In the genomic region with DNA sequence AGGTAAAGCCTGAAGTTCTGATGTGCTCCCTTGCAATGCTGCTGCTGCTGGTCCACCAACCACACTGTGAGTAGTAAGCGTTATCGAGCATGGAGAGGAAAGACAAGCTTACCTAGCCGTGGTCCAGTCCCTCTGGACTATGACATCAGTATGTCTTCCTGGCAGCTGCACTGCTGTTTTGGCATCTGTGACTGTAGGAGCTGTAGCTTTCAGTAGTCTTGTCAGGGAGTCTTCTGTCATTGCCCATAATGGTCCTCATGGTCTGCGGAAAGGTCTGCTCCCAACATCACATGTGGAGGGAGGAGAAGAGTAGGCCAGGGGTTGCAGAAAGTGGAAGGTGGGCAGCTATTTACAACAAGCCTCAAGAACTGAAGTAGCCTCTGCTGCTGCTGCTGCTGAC, we compare ENCODE assay signal across 15 cellular contexts. TPM values are rescaled to one million over a fixed set of nuclear protein-coding genes. Genes with fewer than 3 reads are reported as not detected.
DNase-seq lines count a peak whose midpoint lies in the region; TF ChIP-seq lines count a peak whose summit lies in the region.
"Had no signal": no experiment of that assay in that cellular context is flagged by ENCODE, and none has a peak within 500 bp of the region (broad histone marks: within the 10 kb centered on the region; RNA-seq: fewer than 3 reads in every experiment).

No MANE protein-coding gene starts in this region.

- no peaks in the 10 kb centered on the region for H3K27me3 Mint-ChIP-seq in activated T-helper 1 cell treated with anti-CD3 and anti-CD28 coated beads, Interleukin-12 subunit alpha, Interleukin-12 subunit beta, Interleukin-2, Interleukin-4 antibody, amounts not matched to agents 30 ng/mL and 10 ng/mL and 1 ng/mL, durations not matched to agents 14 hours and 24 hours and 36 hours (ENCODE audit: insufficient read depth)
- H3K27me3 Mint-ChIP-seq in osteocyte (ENCODE audit: unreplicated experiment) (no peaks in the 10 kb centered on the region), endodermal cell (ENCODE audit: insufficient read depth) (no peaks in the 10 kb centered on the region)

- no peak overlapping the region for H3K27ac ChIP-seq in HEK293 (ENCODE audit: extremely low read depth, low read depth, low read length)
- H3K27ac ChIP-seq in tibial artery, result peak overlapping the region; percentile 57 to 78
- H3K27ac ChIP-seq in endodermal cell (ENCODE audit: low read depth, low read length), result no peak overlapping the region
- H3K27ac ChIP-seq: PC-9, SJSA1 had no signal

- no peaks in the 10 kb centered on the region for H3K9me3 ChIP-seq in HEK293 (ENCODE audit: control insufficient read depth, insufficient read depth, low read depth, low read length)
- no peaks in the 10 kb centered on the region for H3K9me3 ChIP-seq in tibial artery
- H3K9me3 ChIP-seq in endodermal cell (ENCODE audit: control insufficient read depth, low read length), result no peaks in the 10 kb centered on the region
- H3K9me3 ChIP-seq: Caco-2, HAP-1, SJSA1 had no signal

- H3K27ac Mint-ChIP-seq in activated T-helper 1 cell treated with anti-CD3 and anti-CD28 coated beads, Interleukin-12 subunit alpha, Interleukin-12 subunit beta, Interleukin-2, Interleukin-4 antibody, amounts not matched to agents 30 ng/mL and 10 ng/mL and 1 ng/mL, durations not matched to agents 14 hours and 24 hours and 36 hours, result peak overlapping the region; percentile 42
- H3K27ac Mint-ChIP-seq in osteocyte (ENCODE audit: unreplicated experiment) (no peak overlapping the region), endodermal cell (no peak overlapping the region)

- H3K4me3 ChIP-seq in HEK293 (ENCODE audit: low read depth, low read length) (no peak overlapping the region), tibial artery (no peak overlapping the region), endodermal cell (ENCODE audit: low read length) (no peak overlapping the region)
- H3K4me3 ChIP-seq: HAP-1, PC-9, SJSA1 had no signal

- POLR2A ChIA-PET in HEK293 (lab: Yijun Ruan, JAX), result interaction anchor here (1.3 kb wide), 1 partner anchor 28 kb away, joined by 3 read pairs; the partner anchor contains the start of genes TBC1D22B and TMEM217

- TF ChIP-seq CTCF in HEK293 (tag by site-specific recombination; IDR thresholded peaks at IDR 0.05) (no peak), osteocyte (IDR thresholded peaks at IDR 0.05) (no peak), tibial artery (IDR thresholded peaks at IDR 0.05) (no peak), endodermal cell (conservative IDR thresholded peaks at IDR 0.05) (no peak)

- intact Hi-C loops in activated T-helper 1 cell treated with anti-CD3 and anti-CD28 coated beads, Interleukin-12 subunit alpha, Interleukin-12 subunit beta, Interleukin-2, Interleukin-4 antibody, amounts not matched to agents 30 ng/mL and 10 ng/mL and 1 ng/mL, durations not matched to agents 14 hours and 24 hours and 36 hours (cut with micrococcal nuclease), result no loop called here
- intact Hi-C loops in tibial artery (cut with DNase I; ENCODE audit: low total_unique reads), result no loop called here

- no peaks in the 10 kb centered on the region for H3K27me3 ChIP-seq in tibial artery
- H3K27me3 ChIP-seq in endodermal cell (ENCODE audit: control insufficient read depth, insufficient read depth, low read length, poor library complexity, severe bottlenecking), result no peaks in the 10 kb centered on the region
- H3K27me3 ChIP-seq: SJSA1 had no signal

- 97 to 100% methylated on average over 4 of the region's 4 CpGs for WGBS in endodermal cell (ENCODE audit: insufficient coverage in 1 of 2, insufficient read length in 1 of 2), 2 experiments

- no peak for DNase-seq in activated T-helper 1 cell treated with anti-CD3 and anti-CD28 coated beads, Interleukin-12 subunit alpha, Interleukin-12 subunit beta, Interleukin-2, Interleukin-4 antibody, amounts not matched to agents 30 ng/mL and 10 ng/mL and 1 ng/mL, durations not matched to agents 14 hours and 24 hours and 36 hours (ENCODE audit: low spot score)
- DNase-seq in osteocyte (ENCODE audit: extremely low spot score, unreplicated experiment) (peak; percentile 64), tibial artery (no peak), endodermal cell (no peak), NCI-H2227 (lab: John Stamatoyannopoulos, UW; ENCODE audit: unreplicated experiment) (no peak), NCI-H524 treated with DMSO at 0.1 percent for 48 hours (lab: John Stamatoyannopoulos, UW) (no peak)
- DNase-seq: Caco-2, KBM-7, NCI-H1436, NCI-H2029, NCI-H510A treated with DMSO at 0.1 percent for 48 hours had no signal

- H3K4me3 Mint-ChIP-seq in activated T-helper 1 cell treated with anti-CD3 and anti-CD28 coated beads, Interleukin-12 subunit alpha, Interleukin-12 subunit beta, Interleukin-2, Interleukin-4 antibody, amounts not matched to agents 30 ng/mL and 10 ng/mL and 1 ng/mL, durations not matched to agents 14 hours and 24 hours and 36 hours, result no peak overlapping the region
- H3K4me3 Mint-ChIP-seq in osteocyte (ENCODE audit: unreplicated experiment) (no peak overlapping the region), endodermal cell (no peak overlapping the region)

- peaks cover 60% of the 10 kb centered on the region for H3K4me1 Mint-ChIP-seq in activated T-helper 1 cell treated with anti-CD3 and anti-CD28 coated beads, Interleukin-12 subunit alpha, Interleukin-12 subunit beta, Interleukin-2, Interleukin-4 antibody, amounts not matched to agents 30 ng/mL and 10 ng/mL and 1 ng/mL, durations not matched to agents 14 hours and 24 hours and 36 hours (ENCODE audit: low read depth)
- H3K4me1 Mint-ChIP-seq in osteocyte (ENCODE audit: unreplicated experiment), result peaks cover 22% of the 10 kb centered on the region
- no peaks in the 10 kb centered on the region for H3K4me1 Mint-ChIP-seq in endodermal cell

- no peaks in the 10 kb centered on the region for H3K9me3 Mint-ChIP-seq in activated T-helper 1 cell treated with anti-CD3 and anti-CD28 coated beads, Interleukin-12 subunit alpha, Interleukin-12 subunit beta, Interleukin-2, Interleukin-4 antibody, amounts not matched to agents 30 ng/mL and 10 ng/mL and 1 ng/mL, durations not matched to agents 14 hours and 24 hours and 36 hours
- H3K9me3 Mint-ChIP-seq in osteocyte (ENCODE audit: unreplicated experiment) (no peaks in the 10 kb centered on the region), endodermal cell (no peaks in the 10 kb centered on the region)

- CTCF ChIA-PET in HEK293 (lab: Yijun Ruan, JAX), result interaction anchor here (0.7 to 1.0 kb wide), 3 partner anchors 19 to 399 kb away, joined by 3 to 4 read pairs (median 3); partner anchors contain the start of gene C6orf89

- peaks cover 56% of the 10 kb centered on the region for H3K36me3 Mint-ChIP-seq in activated T-helper 1 cell treated with anti-CD3 and anti-CD28 coated beads, Interleukin-12 subunit alpha, Interleukin-12 subunit beta, Interleukin-2, Interleukin-4 antibody, amounts not matched to agents 30 ng/mL and 10 ng/mL and 1 ng/mL, durations not matched to agents 14 hours and 24 hours and 36 hours (ENCODE audit: low read depth)
- peaks cover 37% of the 10 kb centered on the region for H3K36me3 Mint-ChIP-seq in osteocyte (ENCODE audit: unreplicated experiment)
- peaks cover 66% of the 10 kb centered on the region for H3K36me3 Mint-ChIP-seq in endodermal cell (ENCODE audit: low read depth)

- peaks cover 20 to 75% of the 10 kb centered on the region in 2 experiments for H3K36me3 ChIP-seq in HEK293 (ENCODE audit: control insufficient read depth in 2 of 2, insufficient read depth in 1 of 2, low read length in 2 of 2)
- peaks cover 14 to 80% (median 34%) of the 10 kb centered on the region in 3 donors for H3K36me3 ChIP-seq in tibial artery
- peaks cover 70% of the 10 kb centered on the region for H3K36me3 ChIP-seq in endodermal cell (ENCODE audit: control insufficient read depth, insufficient read depth, low read length)

- H3K4me1 ChIP-seq in HEK293 (ENCODE audit: control insufficient read depth, insufficient read depth, low read length) (peaks cover 6% of the 10 kb centered on the region), tibial artery (peaks cover 0 to 53% (median 35%) of the 10 kb centered on the region in 4 donors), endodermal cell (ENCODE audit: control insufficient read depth, insufficient read depth, low read length) (no peaks in the 10 kb centered on the region)
- H3K4me1 ChIP-seq: Caco-2, HAP-1, SJSA1 had no signal

- no peak overlapping the region for H3K9ac ChIP-seq in endodermal cell (ENCODE audit: extremely low read depth, low read length, poor library complexity, severe bottlenecking)

TF ChIP-seq in HEK293, 187 proteins besides CTCF, POLR2A, EP300 and RAD21:
- TF ChIP-seq OSR2 (tag by site-specific recombination; IDR thresholded peaks at IDR 0.05), result peak; percentile 65
- TF ChIP-seq, protein P1, sequence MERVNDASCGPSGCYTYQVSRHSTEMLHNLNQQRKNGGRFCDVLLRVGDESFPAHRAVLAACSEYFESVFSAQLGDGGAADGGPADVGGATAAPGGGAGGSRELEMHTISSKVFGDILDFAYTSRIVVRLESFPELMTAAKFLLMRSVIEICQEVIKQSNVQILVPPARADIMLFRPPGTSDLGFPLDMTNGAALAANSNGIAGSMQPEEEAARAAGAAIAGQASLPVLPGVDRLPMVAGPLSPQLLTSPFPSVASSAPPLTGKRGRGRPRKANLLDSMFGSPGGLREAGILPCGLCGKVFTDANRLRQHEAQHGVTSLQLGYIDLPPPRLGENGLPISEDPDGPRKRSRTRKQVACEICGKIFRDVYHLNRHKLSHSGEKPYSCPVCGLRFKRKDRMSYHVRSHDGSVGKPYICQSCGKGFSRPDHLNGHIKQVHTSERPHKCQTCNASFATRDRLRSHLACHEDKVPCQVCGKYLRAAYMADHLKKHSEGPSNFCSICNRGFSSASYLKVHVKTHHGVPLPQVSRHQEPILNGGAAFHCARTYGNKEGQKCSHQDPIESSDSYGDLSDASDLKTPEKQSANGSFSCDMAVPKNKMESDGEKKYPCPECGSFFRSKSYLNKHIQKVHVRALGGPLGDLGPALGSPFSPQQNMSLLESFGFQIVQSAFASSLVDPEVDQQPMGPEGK (tag by site-specific recombination; IDR thresholded peaks at IDR 0.05), result no peak
TF ChIP-seq in HEK293: peak in this region for 1.

RNA-seq across cellular contexts. Expression of gene TMEM217, which starts 26.8 kb away (rescaled TPM):
- 7.7 and 9.9 TPM in 2 replicates for total RNA-seq in activated T-helper 1 cell treated with anti-CD3 and anti-CD28 coated beads, Interleukin-12 subunit alpha, Interleukin-12 subunit beta, Interleukin-2, Interleukin-4 antibody, amounts not matched to agents 30 ng/mL and 10 ng/mL and 1 ng/mL, durations not matched to agents 14 hours and 24 hours and 36 hours
- 3.5 and 5.0 TPM in 2 replicates for total RNA-seq in osteocyte
- 1 to 10 TPM in 1 of 2 donors, under 1 TPM in 1; 0.95 to 1.6 TPM for total RNA-seq in endodermal cell
- polyA plus RNA-seq in endodermal cell (2013, experiment 1 of 2), result 0.43 TPM
- polyA plus RNA-seq in endodermal cell (2013, experiment 2 of 2), result 0.41 TPM

RNA-seq across cellular contexts. Expression of gene TBC1D22B, which starts 27.2 kb away (rescaled TPM):
- total RNA-seq in activated T-helper 1 cell treated with anti-CD3 and anti-CD28 coated beads, Interleukin-12 subunit alpha, Interleukin-12 subunit beta, Interleukin-2, Interleukin-4 antibody, amounts not matched to agents 30 ng/mL and 10 ng/mL and 1 ng/mL, durations not matched to agents 14 hours and 24 hours and 36 hours, result 20.8 and 21.2 TPM in 2 replicates
- total RNA-seq in osteocyte (13.5 and 13.8 TPM in 2 replicates), endodermal cell (10 to 100 TPM; 13.8 to 20.1 TPM)
- polyA plus RNA-seq in endodermal cell (2013, experiment 1 of 2), result 13.9 TPM
- 13.1 TPM for polyA plus RNA-seq in endodermal cell (2013, experiment 2 of 2)

Comparison
In these comparisons a context has a peak if more than half of its experiments do, and no peak if none do; other contexts are left out.
1. H3K27ac ChIP-seq: peak in tibial artery (2 of 2); none in HEK293 (single experiment) and endodermal cell (single experiment).